Comparison of ENCODE assay signal across 13 cellular contexts in genomic region chr5:21831145-21831787, GRCh38.
DNase-seq lines count a peak whose midpoint lies in the region; ATAC-seq lines count a peak whose summit lies in the region.
"Had no signal": no experiment of that assay in that cellular context is flagged by ENCODE, and none has a peak within 500 bp of the region (broad histone marks: within the 10 kb centered on the region; RNA-seq: fewer than 3 reads in every experiment).

No MANE protein-coding gene starts in this region.

- H3K4me3 Mint-ChIP-seq in naive thymus-derived CD4-positive, alpha-beta T cell = no peak overlapping the region
- H3K4me3 Mint-ChIP-seq: T-cell had no signal

- H3K4me1 ChIP-seq in naive thymus-derived CD4-positive, alpha-beta T cell (ENCODE audit: control insufficient read depth in 2 of 2, insufficient read depth in 2 of 2, low read length in 2 of 2) = no peaks in the 10 kb centered on the region
- H3K4me1 ChIP-seq in trophoblast cell (ENCODE audit: control insufficient read depth in 1 of 2, insufficient read depth in 2 of 2, low read length in 2 of 2) = no peaks in the 10 kb centered on the region
- H3K4me1 ChIP-seq in neuronal stem cell (ENCODE audit: control insufficient read depth in 2 of 2, insufficient read depth in 1 of 2, low read depth in 1 of 2, low read length in 2 of 2) = peaks cover 0 to 1% of the 10 kb centered on the region in 2 donors
- H3K4me1 ChIP-seq: adrenal gland had no signal

- WGBS in trophoblast cell (ENCODE audit: extremely low coverage, insufficient coverage, insufficient read length) = no CpG with 5 or more reads among the region's 6 CpGs
- no CpG with 5 or more reads among the region's 6 CpGs for WGBS in neuronal stem cell (ENCODE audit: extremely low coverage in 2 of 2, insufficient read length in 2 of 2, insufficient replicate concordance in 1 of 2), 2 donors

- ATAC-seq in GM19324 (IDR thresholded peaks at IDR 0.05; ENCODE audit: low FRiP score, unreplicated experiment) (peak; percentile 90), HG02588 (IDR thresholded peaks at IDR 0.05; ENCODE audit: unreplicated experiment) (peak; percentile 82), HG03439 (IDR thresholded peaks at IDR 0.05; ENCODE audit: unreplicated experiment) (peak; percentile 86), HG02840 (IDR thresholded peaks at IDR 0.05; ENCODE audit: low FRiP score, unreplicated experiment) (no peak)
- peak; percentile 31 for ATAC-seq in naive thymus-derived CD4-positive, alpha-beta T cell
- ATAC-seq: T-cell had no signal

- no peak overlapping the region for H2BK15ac ChIP-seq in neuronal stem cell (ENCODE audit: low read length)

- no peak overlapping the region for H3K9ac ChIP-seq in trophoblast cell (ENCODE audit: low read length)
- H3K9ac ChIP-seq in neuronal stem cell (ENCODE audit: low read depth, low read length, poor library complexity) = no peak overlapping the region

- H3K4me3 ChIP-seq in naive thymus-derived CD4-positive, alpha-beta T cell (ENCODE audit: low read length) = no peak overlapping the region
- H3K4me3 ChIP-seq in trophoblast cell (ENCODE audit: low read depth, low read length) (no peak overlapping the region), neuronal stem cell (ENCODE audit: low read length in 2 of 2) (no peak overlapping the region)
- H3K4me3 ChIP-seq: adrenal gland had no signal

- intact Hi-C loops in naive thymus-derived CD4-positive, alpha-beta T cell (cut with micrococcal nuclease) = no loop called here

- no peak overlapping the region for H3K27ac ChIP-seq in naive thymus-derived CD4-positive, alpha-beta T cell (ENCODE audit: low read depth, low read length)
- H3K27ac ChIP-seq in trophoblast cell (ENCODE audit: low read depth, low read length) = no peak overlapping the region
- no peak overlapping the region for H3K27ac ChIP-seq in neuronal stem cell (replicated peaks; ENCODE audit: low read length)
- H3K27ac ChIP-seq: adrenal gland had no signal

- H3K79me2 ChIP-seq in trophoblast cell (ENCODE audit: control insufficient read depth, insufficient read depth, low read length, poor library complexity) = no peaks in the 10 kb centered on the region

- H3K27me3 Mint-ChIP-seq in naive thymus-derived CD4-positive, alpha-beta T cell = no peaks in the 10 kb centered on the region
- H3K27me3 Mint-ChIP-seq: IgD-negative memory B cell, T-cell had no signal

- POLR2A ChIA-PET in naive thymus-derived CD4-positive, alpha-beta T cell (lab: Charles Lee) = no interaction called here

- H2BK120ac ChIP-seq in trophoblast cell (ENCODE audit: insufficient read depth, low read length, poor library complexity) = no peak overlapping the region
- H2BK120ac ChIP-seq in neuronal stem cell (ENCODE audit: low read depth, low read length) = no peak overlapping the region

- H3K27me3 ChIP-seq in naive thymus-derived CD4-positive, alpha-beta T cell (ENCODE audit: control insufficient read depth in 2 of 2, insufficient read depth in 2 of 2, low read length in 2 of 2) = no peaks in the 10 kb centered on the region
- H3K27me3 ChIP-seq in trophoblast cell (ENCODE audit: insufficient read depth, low read length) (no peaks in the 10 kb centered on the region), neuronal stem cell (ENCODE audit: control insufficient read depth in 3 of 3, insufficient read depth in 3 of 3, low read depth in 1 of 3, low read length in 3 of 3) (no peaks in the 10 kb centered on the region)
- H3K27me3 ChIP-seq: adrenal gland had no signal

- H3K4ac ChIP-seq in trophoblast cell (ENCODE audit: low read depth, low read length) = no peak overlapping the region
- H3K4ac ChIP-seq in neuronal stem cell (ENCODE audit: low read length) = no peak overlapping the region

- H4K91ac ChIP-seq in trophoblast cell (ENCODE audit: low read depth, low read length) = no peak overlapping the region
- no peak overlapping the region for H4K91ac ChIP-seq in neuronal stem cell (ENCODE audit: low read depth, low read length, poor library complexity)

- no peak overlapping the region for H3K27ac Mint-ChIP-seq in naive thymus-derived CD4-positive, alpha-beta T cell
- H3K27ac Mint-ChIP-seq: T-cell had no signal

- peaks cover 0 to 6% (median 3%) of the 10 kb centered on the region in 11 donors for H3K9me3 Mint-ChIP-seq in naive thymus-derived CD4-positive, alpha-beta T cell

- no peaks in the 10 kb centered on the region for H3K36me3 Mint-ChIP-seq in naive thymus-derived CD4-positive, alpha-beta T cell
- H3K36me3 Mint-ChIP-seq: IgD-negative memory B cell, T-cell had no signal

- H4K8ac ChIP-seq in trophoblast cell (ENCODE audit: low read depth, low read length) (no peak overlapping the region), neuronal stem cell (ENCODE audit: low read depth, low read length) (no peak overlapping the region)

- H2AFZ ChIP-seq in trophoblast cell (ENCODE audit: insufficient read depth, low read length, poor library complexity) (no peak overlapping the region), neuronal stem cell (ENCODE audit: low read length) (no peak overlapping the region)

- H2BK12ac ChIP-seq in trophoblast cell (ENCODE audit: low read length) = no peak overlapping the region
- H2BK12ac ChIP-seq in neuronal stem cell (ENCODE audit: low read length) = no peak overlapping the region

- no peak overlapping the region for H3K14ac ChIP-seq in trophoblast cell (ENCODE audit: low read length)
- H3K14ac ChIP-seq in neuronal stem cell (ENCODE audit: low read length) = no peak overlapping the region

- CTCF ChIA-PET in naive thymus-derived CD4-positive, alpha-beta T cell (lab: Charles Lee) = no interaction called here

- H3K23ac ChIP-seq in trophoblast cell (ENCODE audit: low read length) (no peak overlapping the region), neuronal stem cell (ENCODE audit: low read depth, low read length, poor library complexity) (no peak overlapping the region)

- H4K12ac ChIP-seq in trophoblast cell (ENCODE audit: low read depth, low read length) = no peak overlapping the region

- H2BK5ac ChIP-seq in trophoblast cell (ENCODE audit: low read depth, low read length, poor library complexity) (no peak overlapping the region), neuronal stem cell (ENCODE audit: low read length) (no peak overlapping the region)

- H3K4me2 ChIP-seq in trophoblast cell (ENCODE audit: low read length) (no peak overlapping the region), neuronal stem cell (ENCODE audit: insufficient read depth, low read length, poor library complexity, severe bottlenecking) (no peak overlapping the region)

- DNase-seq in naive thymus-derived CD4-positive, alpha-beta T cell = no peak
- DNase-seq in trophoblast cell = no peak
- DNase-seq in neuronal stem cell (ENCODE audit: low spot score) = no peak
- DNase-seq: adrenal gland; DMS153; effector CD4-positive, alpha-beta T cell; NCI-H446 treated with DMSO at 0.1 percent for 48 hours; T-cell had no signal

- no peaks in the 10 kb centered on the region for H3K36me3 ChIP-seq in naive thymus-derived CD4-positive, alpha-beta T cell (ENCODE audit: control insufficient read depth in 2 of 3, insufficient read depth in 3 of 3, low read length in 3 of 3)
- H3K36me3 ChIP-seq in trophoblast cell (ENCODE audit: control insufficient read depth in 1 of 2, insufficient read depth in 2 of 2, low read length in 2 of 2) (no peaks in the 10 kb centered on the region), neuronal stem cell (replicated peaks in 1 of 2; ENCODE audit: control insufficient read depth in 2 of 2, insufficient read depth in 2 of 2, low read length in 2 of 2) (no peaks in the 10 kb centered on the region)
- H3K36me3 ChIP-seq: adrenal gland had no signal

- no peaks in the 10 kb centered on the region for H3K79me1 ChIP-seq in trophoblast cell (ENCODE audit: low read length)
- no peaks in the 10 kb centered on the region for H3K79me1 ChIP-seq in neuronal stem cell (ENCODE audit: low read depth, low read length)

- H2AK5ac ChIP-seq in trophoblast cell (ENCODE audit: low read length) = no peak overlapping the region
- H2AK5ac ChIP-seq in neuronal stem cell (ENCODE audit: low read depth, low read length) = no peak overlapping the region

- H3K18ac ChIP-seq in trophoblast cell (ENCODE audit: low read length) (no peak overlapping the region), neuronal stem cell (ENCODE audit: low read length) (no peak overlapping the region)

- no peaks in the 10 kb centered on the region for H3K4me1 Mint-ChIP-seq in naive thymus-derived CD4-positive, alpha-beta T cell
- H3K4me1 Mint-ChIP-seq: T-cell had no signal

- no peaks in the 10 kb centered on the region for H3K9me3 ChIP-seq in naive thymus-derived CD4-positive, alpha-beta T cell (ENCODE audit: control insufficient read depth in 2 of 3, low read length in 3 of 3)
- no peaks in the 10 kb centered on the region for H3K9me3 ChIP-seq in trophoblast cell (ENCODE audit: insufficient read depth, low read depth, low read length)
- H3K9me3 ChIP-seq in neuronal stem cell (replicated peaks in 1 of 2; ENCODE audit: control insufficient read depth in 2 of 2, insufficient read depth in 1 of 2, low read depth in 1 of 2, low read length in 2 of 2) = no peaks in the 10 kb centered on the region
- H3K9me3 ChIP-seq: adrenal gland had no signal
